ENCODE assay signal across 21 cellular contexts in genomic region chr22:41311487-41311886, GRCh38. TPM values are rescaled to one million over a fixed set of nuclear protein-coding genes. Genes with fewer than 3 reads are reported as not detected.
DNase-seq lines count a peak whose midpoint lies in the region; ATAC-seq, FAIRE-seq and TF ChIP-seq lines count a peak whose summit lies in the region.
"Had no signal": no experiment of that assay in that cellular context is flagged by ENCODE, and none has a peak within 500 bp of the region (broad histone marks: within the 10 kb centered on the region; RNA-seq: fewer than 3 reads in every experiment).

No MANE protein-coding gene starts in this region.

- intact Hi-C loops in IMR-90 (cut with micrococcal nuclease) = no loop called here
- intact Hi-C loops in activated T-helper 1 cell treated with anti-CD3 and anti-CD28 coated beads, Interleukin-12 subunit alpha, Interleukin-12 subunit beta, Interleukin-2, Interleukin-4 antibody, amounts not matched to agents 30 ng/mL and 10 ng/mL and 1 ng/mL, durations not matched to agents 14 hours and 24 hours and 36 hours (cut with micrococcal nuclease) = no loop called here
- intact Hi-C loops in uterus (cut with DNase I; ENCODE audit: low total_unique reads) = no loop called here

- CTCF ChIA-PET in IMR-90 (lab: Yijun Ruan, JAX) = no interaction called here

- H3K9me3 ChIP-seq in IMR-90 (ENCODE audit: control insufficient read depth, insufficient read depth, low read length) (no peaks in the 10 kb centered on the region), small intestine (ENCODE audit: control insufficient read depth, low read depth) (no peaks in the 10 kb centered on the region), uterus (no peaks in the 10 kb centered on the region)
- H3K9me3 ChIP-seq: HAP-1, left ventricle myocardium inferior, MG63, sigmoid colon had no signal

- FAIRE-seq in small intestine (lab: Jason Lieb, UNC) = no peak
- FAIRE-seq: G401.6 had no signal

- peak overlapping the region; percentile 5 for H3K27ac Mint-ChIP-seq in activated naive CD4-positive, alpha-beta T cell treated with anti-CD3 and anti-CD28 coated beads, Interleukin-2, amount 50 U/mL, for 24 hours
- peak overlapping the region; percentile 18 for H3K27ac Mint-ChIP-seq in activated T-helper 1 cell treated with anti-CD3 and anti-CD28 coated beads, Interleukin-12 subunit alpha, Interleukin-12 subunit beta, Interleukin-2, Interleukin-4 antibody, amounts not matched to agents 30 ng/mL and 10 ng/mL and 1 ng/mL, durations not matched to agents 14 hours and 24 hours and 36 hours
- H3K27ac Mint-ChIP-seq: progenitor cell of endocrine pancreas had no signal

- TF ChIP-seq POLR2A in IMR-90 (IDR thresholded peaks at IDR 0.05; ENCODE audit: low read depth, low read length) (no peak), uterus (IDR thresholded peaks at IDR 0.05) (no peak)

- H3K27me3 Mint-ChIP-seq in activated naive CD4-positive, alpha-beta T cell treated with anti-CD3 and anti-CD28 coated beads, Interleukin-2, amount 50 U/mL, for 24 hours = no peaks in the 10 kb centered on the region
- no peaks in the 10 kb centered on the region for H3K27me3 Mint-ChIP-seq in activated T-helper 1 cell treated with anti-CD3 and anti-CD28 coated beads, Interleukin-12 subunit alpha, Interleukin-12 subunit beta, Interleukin-2, Interleukin-4 antibody, amounts not matched to agents 30 ng/mL and 10 ng/mL and 1 ng/mL, durations not matched to agents 14 hours and 24 hours and 36 hours (ENCODE audit: insufficient read depth)
- H3K27me3 Mint-ChIP-seq: progenitor cell of endocrine pancreas had no signal

- no peak overlapping the region for H2BK15ac ChIP-seq in IMR-90 (ENCODE audit: low read depth, low read length)

- no peaks in the 10 kb centered on the region for H3K36me3 Mint-ChIP-seq in activated naive CD4-positive, alpha-beta T cell treated with anti-CD3 and anti-CD28 coated beads, Interleukin-2, amount 50 U/mL, for 24 hours
- H3K36me3 Mint-ChIP-seq in activated T-helper 1 cell treated with anti-CD3 and anti-CD28 coated beads, Interleukin-12 subunit alpha, Interleukin-12 subunit beta, Interleukin-2, Interleukin-4 antibody, amounts not matched to agents 30 ng/mL and 10 ng/mL and 1 ng/mL, durations not matched to agents 14 hours and 24 hours and 36 hours (ENCODE audit: low read depth) = peaks cover 28% of the 10 kb centered on the region

- 0 out of 2 replicates have a peak overlapping the region, but pooled peaks have one; percentile 5 for H3K4ac ChIP-seq in IMR-90 (ENCODE audit: low read depth, low read length)

- no peak overlapping the region for H3K4me2 ChIP-seq in IMR-90 (ENCODE audit: low read depth, low read length)
- H3K4me2 ChIP-seq: hepatocyte had no signal

- H3K27me3 ChIP-seq in IMR-90 (ENCODE audit: control insufficient read depth, insufficient read depth, low read length) (no peaks in the 10 kb centered on the region), small intestine (ENCODE audit: control insufficient read depth in 2 of 2, insufficient read depth in 2 of 2, low read length in 2 of 2) (no peaks in the 10 kb centered on the region), uterus (no peaks in the 10 kb centered on the region)
- H3K27me3 ChIP-seq: foreskin keratinocyte, hepatocyte, MG63, sigmoid colon had no signal

- POLR2A ChIA-PET in IMR-90 (lab: Charles Lee; ENCODE audit: unreplicated experiment) = interaction anchor here (0.6 kb wide), 1 partner anchor 22 kb away, joined by 5 read pairs; no protein-coding TSS in a partner anchor

- no peak overlapping the region for H2AK9ac ChIP-seq in IMR-90 (replicated peaks; ENCODE audit: low read depth, low read length, poor library complexity)

- H3K9me3 Mint-ChIP-seq in activated naive CD4-positive, alpha-beta T cell treated with anti-CD3 and anti-CD28 coated beads, Interleukin-2, amount 50 U/mL, for 24 hours = no peaks in the 10 kb centered on the region
- no peaks in the 10 kb centered on the region for H3K9me3 Mint-ChIP-seq in activated T-helper 1 cell treated with anti-CD3 and anti-CD28 coated beads, Interleukin-12 subunit alpha, Interleukin-12 subunit beta, Interleukin-2, Interleukin-4 antibody, amounts not matched to agents 30 ng/mL and 10 ng/mL and 1 ng/mL, durations not matched to agents 14 hours and 24 hours and 36 hours
- H3K9me3 Mint-ChIP-seq: immature natural killer cell had no signal

- no peak overlapping the region for H3K18ac ChIP-seq in IMR-90 (ENCODE audit: low read depth, low read length)

- no peak overlapping the region for H4K8ac ChIP-seq in IMR-90 (ENCODE audit: low read depth in 2 of 2, low read length in 2 of 2)

- H2BK20ac ChIP-seq in IMR-90 (ENCODE audit: low read depth, low read length) = no peak overlapping the region

- no peak overlapping the region for H4K5ac ChIP-seq in IMR-90 (ENCODE audit: low read depth, low read length)

- no peak overlapping the region for H4K91ac ChIP-seq in IMR-90 (ENCODE audit: insufficient read depth, low read depth, low read length)

- H3K23ac ChIP-seq in IMR-90 (ENCODE audit: low read depth, low read length) = peak overlapping the region; percentile 12; the same call in 1 of the 2 replicates

- no TSS peak for BruUV-seq in IMR-90 (replicated peaks; lab: Mats Ljungman, UMichigan)

- no peak overlapping the region for H3K4me3 Mint-ChIP-seq in activated naive CD4-positive, alpha-beta T cell treated with anti-CD3 and anti-CD28 coated beads, Interleukin-2, amount 50 U/mL, for 24 hours
- no peak overlapping the region for H3K4me3 Mint-ChIP-seq in activated T-helper 1 cell treated with anti-CD3 and anti-CD28 coated beads, Interleukin-12 subunit alpha, Interleukin-12 subunit beta, Interleukin-2, Interleukin-4 antibody, amounts not matched to agents 30 ng/mL and 10 ng/mL and 1 ng/mL, durations not matched to agents 14 hours and 24 hours and 36 hours
- H3K4me3 Mint-ChIP-seq: CD14-positive monocyte, immature natural killer cell had no signal

- no peak overlapping the region for H2BK5ac ChIP-seq in IMR-90 (ENCODE audit: low read depth, low read length, poor library complexity, severe bottlenecking)

- H2BK120ac ChIP-seq in IMR-90 (ENCODE audit: low read depth, low read length) = no peak overlapping the region

- TF ChIP-seq CTCF in IMR-90 (conservative IDR thresholded peaks at IDR 0.05; ENCODE audit: low read depth, low read length) (no peak), uterus (IDR thresholded peaks at IDR 0.05) (no peak)

- H2AK5ac ChIP-seq in IMR-90 (ENCODE audit: low read depth, low read length) = 0 out of 2 replicates have a peak overlapping the region, but pooled peaks have one; percentile 3

- H3K4me3 ChIP-seq in IMR-90 (ENCODE audit: insufficient read depth, low read depth, low read length) (no peak overlapping the region), small intestine (ENCODE audit: low read depth in 1 of 2, low read length in 2 of 2) (no peak overlapping the region), uterus (no peak overlapping the region)
- H3K4me3 ChIP-seq: HAP-1, hepatocyte, left ventricle myocardium inferior, MG63, sigmoid colon had no signal

- no CpG with 5 or more reads among the region's 5 CpGs for WGBS in IMR-90 (ENCODE audit: extremely low coverage in 2 of 2, insufficient read length in 1 of 2), 2 experiments
- WGBS in small intestine, 3 donors = 63 to 84% (median 77%) methylated on average over 5 of the region's 5 CpGs

- peaks cover 22 to 81% of the 10 kb centered on the region in 2 experiments for H3K79me1 ChIP-seq in IMR-90 (ENCODE audit: low read depth in 1 of 2, low read length in 2 of 2)

- in situ Hi-C loops in IMR-90 (cut with MboI; ENCODE audit: low sequenced_read_pairs) = no loop called here

- no peak overlapping the region for H2AFZ ChIP-seq in IMR-90 (replicated peaks; ENCODE audit: low read length, poor library complexity)
- H2AFZ ChIP-seq: hepatocyte had no signal

- no peak for ATAC-seq in IMR-90 (ENCODE audit: low read depth)
- ATAC-seq: foreskin keratinocyte had no signal

- no peak overlapping the region for H3K27ac ChIP-seq in IMR-90 (ENCODE audit: insufficient read depth, low read length)
- H3K27ac ChIP-seq in small intestine (ENCODE audit: low read depth in 1 of 2, low read length in 1 of 2) = no peak overlapping the region
- H3K27ac ChIP-seq in uterus = no peak overlapping the region
- H3K27ac ChIP-seq: foreskin keratinocyte, hepatocyte, left ventricle myocardium inferior, sigmoid colon had no signal

- peaks cover 30% of the 10 kb centered on the region for H3K4me1 Mint-ChIP-seq in activated naive CD4-positive, alpha-beta T cell treated with anti-CD3 and anti-CD28 coated beads, Interleukin-2, amount 50 U/mL, for 24 hours
- H3K4me1 Mint-ChIP-seq in activated T-helper 1 cell treated with anti-CD3 and anti-CD28 coated beads, Interleukin-12 subunit alpha, Interleukin-12 subunit beta, Interleukin-2, Interleukin-4 antibody, amounts not matched to agents 30 ng/mL and 10 ng/mL and 1 ng/mL, durations not matched to agents 14 hours and 24 hours and 36 hours (ENCODE audit: low read depth) = peaks cover 26% of the 10 kb centered on the region

- dilution Hi-C loops in IMR-90 (cut with HindIII; ENCODE audit: low sequenced_read_pairs, unreplicated experiment) = no loop called here

- H3K4me1 ChIP-seq in IMR-90 (ENCODE audit: control insufficient read depth, insufficient read depth, low read length) = peaks cover 14% of the 10 kb centered on the region
- peaks cover 6% of the 10 kb centered on the region in 2 donors for H3K4me1 ChIP-seq in small intestine (ENCODE audit: control insufficient read depth in 2 of 2, insufficient read depth in 1 of 2, low read depth in 1 of 2, low read length in 1 of 2)
- H3K4me1 ChIP-seq in uterus = peaks cover 0 to 3% of the 10 kb centered on the region in 2 donors

- TF ChIP-seq RAD21 in IMR-90 (IDR thresholded peaks at IDR 0.05; ENCODE audit: low read length) = no peak

- no peak overlapping the region for H3K56ac ChIP-seq in IMR-90 (ENCODE audit: extremely low read depth, insufficient read depth, low read length)

- peaks cover 25% of the 10 kb centered on the region for H3K36me3 ChIP-seq in IMR-90 (ENCODE audit: control insufficient read depth, insufficient read depth, low read length)
- peaks cover 2 to 5% of the 10 kb centered on the region in 2 donors for H3K36me3 ChIP-seq in small intestine (ENCODE audit: control insufficient read depth in 2 of 2, insufficient read depth in 2 of 2, low read length in 2 of 2)
- no peaks in the 10 kb centered on the region for H3K36me3 ChIP-seq in uterus

- no peak for DNase-seq in activated naive CD4-positive, alpha-beta T cell treated with anti-CD3 and anti-CD28 coated beads, Interleukin-2, amount 50 U/mL, for 16 hours
- DNase-seq in IMR-90 (no peak), small intestine (peak; percentile 42), uterus (no peak)
- DNase-seq in activated T-helper 1 cell treated with anti-CD3 and anti-CD28 coated beads, Interleukin-12 subunit alpha, Interleukin-12 subunit beta, Interleukin-2, Interleukin-4 antibody, amounts not matched to agents 30 ng/mL and 10 ng/mL and 1 ng/mL, durations not matched to agents 14 hours and 24 hours and 36 hours (ENCODE audit: low spot score) = no peak
- DNase-seq in effector CD8-positive, alpha-beta T cell (lab: John Stamatoyannopoulos, UW) = no peak
- DNase-seq in activated CD4-positive, CD25-positive, alpha-beta regulatory T cell treated with anti-CD3 and anti-CD28 coated beads, Interleukin-2, amount 50 U/mL, for 72 hours = no peak
- DNase-seq: foreskin keratinocyte, immature natural killer cell, left ventricle myocardium inferior, MG63, NCI-H1417 treated with DMSO at 0.1 percent for 48 hours, NCI-H2107, NCI-H510A treated with DMSO at 0.1 percent for 48 hours, sigmoid colon had no signal

- H3K9me1 ChIP-seq in IMR-90 (ENCODE audit: insufficient read depth, low read length) = peaks cover 33% of the 10 kb centered on the region

- H3K14ac ChIP-seq in IMR-90 (replicated peaks; ENCODE audit: low read depth, low read length) = no peak overlapping the region; the same call in 1 of the 2 replicates

- H3K9ac ChIP-seq in IMR-90 (ENCODE audit: low read depth, low read length) = no peak overlapping the region

- H4K20me1 ChIP-seq in IMR-90 (ENCODE audit: insufficient read depth, low read length) = peaks cover 91% of the 10 kb centered on the region

RNA-seq across cellular contexts. Expression of gene ZC3H7B, which starts 10.2 kb away (rescaled TPM):
- total RNA-seq in IMR-90 (2012; rRNA removed) (35.6 and 37.6 TPM in 2 replicates), uterus (10 to 100 TPM; 14.1 to 74.1 (median 28.2) TPM)
- polyA plus RNA-seq in IMR-90 (2012; rRNA removed) (72.3 and 81.6 TPM in 2 replicates), small intestine (10 to 100 TPM; 14.6 to 44.9 (median 21.9) TPM)
- 45.0 and 67.7 TPM in 2 replicates for polyA plus RNA-seq in IMR-90 (2012; cell fraction: cytosol; rRNA removed)
- 104 and 165 TPM in 2 replicates for polyA plus RNA-seq in IMR-90 (2012; cell fraction: nucleus; rRNA removed; ENCODE audit: low replicate concordance)
- total RNA-seq in activated T-helper 1 cell treated with anti-CD3 and anti-CD28 coated beads, Interleukin-12 subunit alpha, Interleukin-12 subunit beta, Interleukin-2, Interleukin-4 antibody, amounts not matched to agents 30 ng/mL and 10 ng/mL and 1 ng/mL, durations not matched to agents 14 hours and 24 hours and 36 hours = 77.1 and 79.0 TPM in 2 replicates

RNA-seq across cellular contexts. Expression of gene RANGAP1, which starts 25.5 kb away (rescaled TPM):
- total RNA-seq in IMR-90 (2012; rRNA removed) (71.2 and 74.4 TPM in 2 replicates), uterus (10 to 100 TPM; 18.7 to 38.7 (median 35.6) TPM)
- polyA plus RNA-seq in IMR-90 (2012; rRNA removed) (148 and 165 TPM in 2 replicates), small intestine (10 to 100 TPM; 27.5 to 62.3 (median 31.9) TPM)
- 129 and 158 TPM in 2 replicates for polyA plus RNA-seq in IMR-90 (2012; cell fraction: cytosol; rRNA removed)
- polyA plus RNA-seq in IMR-90 (2012; cell fraction: nucleus; rRNA removed; ENCODE audit: low replicate concordance) = 168 and 358 TPM in 2 replicates
- 197 and 199 TPM in 2 replicates for total RNA-seq in activated T-helper 1 cell treated with anti-CD3 and anti-CD28 coated beads, Interleukin-12 subunit alpha, Interleukin-12 subunit beta, Interleukin-2, Interleukin-4 antibody, amounts not matched to agents 30 ng/mL and 10 ng/mL and 1 ng/mL, durations not matched to agents 14 hours and 24 hours and 36 hours
